ENCODE assay signal across 19 cellular contexts in the genomic region with DNA sequence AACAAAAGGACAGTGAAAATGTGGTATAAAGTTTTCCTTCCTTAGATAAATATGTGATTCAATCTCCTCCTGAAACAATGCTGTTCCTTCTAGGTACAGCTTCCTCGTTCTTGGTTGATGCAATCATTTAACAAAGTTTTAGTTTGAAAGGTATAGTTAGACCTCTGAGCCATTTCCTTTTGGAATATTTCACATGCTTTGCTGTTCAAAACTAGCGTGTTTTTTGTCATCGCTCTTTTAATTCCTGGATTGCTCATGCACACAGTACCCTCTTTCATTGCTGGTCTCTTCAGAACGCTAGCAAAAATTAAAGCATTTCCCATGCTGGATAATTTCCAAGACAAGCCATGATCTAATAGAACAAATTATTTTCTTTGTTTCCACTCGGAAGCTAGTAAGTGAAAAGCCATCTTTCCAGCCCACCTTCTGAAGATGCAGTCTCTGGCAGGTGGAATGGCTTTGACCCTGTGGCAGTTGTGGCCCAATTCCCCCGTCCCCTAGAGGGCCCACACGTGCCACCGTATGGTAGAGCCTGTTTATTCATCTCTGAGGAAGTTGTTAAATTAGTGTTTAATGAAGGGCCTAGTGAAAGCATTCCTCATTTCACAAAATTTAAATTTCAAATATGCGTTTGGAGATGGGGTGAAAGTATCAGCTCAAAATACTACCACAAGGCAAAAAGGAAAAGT.
DNase-seq lines count a peak whose midpoint lies in the region; ATAC-seq and TF ChIP-seq lines count a peak whose summit lies in the region.
"Had no signal": no experiment of that assay in that cellular context is flagged by ENCODE, and none has a peak within 500 bp of the region (broad histone marks: within the 10 kb centered on the region; RNA-seq: fewer than 3 reads in every experiment).

No MANE protein-coding gene starts in this region.

- 0 out of 2 replicates have a peak, but pooled peaks cover 10% of the 10 kb centered on the region for H3K9me2 ChIP-seq in GM23338 (ENCODE audit: insufficient read depth)

- no peaks in the 10 kb centered on the region for H3K9me3 ChIP-seq in Panc1 (ENCODE audit: control insufficient read depth, insufficient read depth, low read depth, low read length)
- H3K9me3 ChIP-seq: sigmoid colon, uterus had no signal

- no CpG with 5 or more reads among the region's 9 CpGs for WGBS in mesendoderm (ENCODE audit: extremely low coverage, insufficient coverage, low lambda C conversion rate)

- H4K8ac ChIP-seq in mesendoderm (ENCODE audit: low read depth, low read length), result no peak overlapping the region

- H3K79me2 ChIP-seq in GM23338 (replicated peaks; ENCODE audit: insufficient read depth) (no peaks in the 10 kb centered on the region), mesendoderm (ENCODE audit: control insufficient read depth, insufficient read depth, low read length) (no peaks in the 10 kb centered on the region)

- H3K23ac ChIP-seq in mesendoderm (ENCODE audit: low read length), result no peak overlapping the region

- no peak overlapping the region for H2BK5ac ChIP-seq in mesendoderm (ENCODE audit: low read length)

- no peaks in the 10 kb centered on the region for H3K36me3 ChIP-seq in GM23338 (ENCODE audit: insufficient read depth)
- H3K36me3 ChIP-seq in Panc1 (ENCODE audit: control insufficient read depth, insufficient read depth, low read length), result no peaks in the 10 kb centered on the region
- no peaks in the 10 kb centered on the region for H3K36me3 ChIP-seq in mesendoderm (ENCODE audit: control insufficient read depth, insufficient read depth, low read length)
- H3K36me3 ChIP-seq in H7 (replicated peaks; ENCODE audit: control insufficient read depth, insufficient read depth, low read length), result no peaks in the 10 kb centered on the region; the same call in 1 of the 2 replicates
- H3K36me3 ChIP-seq: sigmoid colon, uterus had no signal

- no peak overlapping the region for H3K18ac ChIP-seq in mesendoderm (ENCODE audit: low read length)

- H3K4me2 ChIP-seq in GM23338 (no peak overlapping the region), mesendoderm (ENCODE audit: low read length) (no peak overlapping the region)

- no peak overlapping the region for H3K27ac ChIP-seq in GM23338 (ENCODE audit: low read depth)
- no peak overlapping the region for H3K27ac ChIP-seq in Panc1 (ENCODE audit: low read length)
- H3K27ac ChIP-seq in mesendoderm (ENCODE audit: low read depth, low read length), result no peak overlapping the region
- H3K27ac ChIP-seq: sigmoid colon, SK-N-MC, uterus had no signal

- H4K20me1 ChIP-seq in GM23338 (replicated peaks; ENCODE audit: insufficient read depth), result no peaks in the 10 kb centered on the region

- no peaks in the 10 kb centered on the region for H3F3A ChIP-seq in GM23338 (replicated peaks; ENCODE audit: low read depth)

- H3K4me3 Mint-ChIP-seq in GM23338, result no peak overlapping the region
- H3K4me3 Mint-ChIP-seq: B cell, brain, nephron progenitor cell had no signal

- no peaks in the 10 kb centered on the region for H3K27me3 ChIP-seq in GM23338 (ENCODE audit: insufficient read depth)
- no peaks in the 10 kb centered on the region for H3K27me3 ChIP-seq in Panc1 (ENCODE audit: control insufficient read depth, insufficient read depth, low read length)
- H3K27me3 ChIP-seq in mesendoderm (ENCODE audit: insufficient read depth, low read length, poor library complexity), result no peaks in the 10 kb centered on the region
- H3K27me3 ChIP-seq in H7 (ENCODE audit: control insufficient read depth, insufficient read depth, low read length), result no peaks in the 10 kb centered on the region
- H3K27me3 ChIP-seq: sigmoid colon, uterus had no signal

- H3K27ac Mint-ChIP-seq in GM23338, result no peak overlapping the region
- H3K27ac Mint-ChIP-seq: B cell, nephron progenitor cell had no signal

- H3K4me1 Mint-ChIP-seq in GM23338, result no peaks in the 10 kb centered on the region
- H3K4me1 Mint-ChIP-seq: B cell, nephron progenitor cell had no signal

- H3K56ac ChIP-seq in mesendoderm (ENCODE audit: low read length), result no peak overlapping the region

- intact Hi-C loops in Panc1 (cut with micrococcal nuclease; ENCODE audit: unreplicated experiment), result no loop called here

- POLR2A ChIA-PET in Panc1 (lab: Charles Lee), result no interaction called here

- H3K4me3 ChIP-seq in GM23338 (no peak overlapping the region), Panc1 (ENCODE audit: low read depth in 2 of 2, low read length in 2 of 2) (no peak overlapping the region), mesendoderm (ENCODE audit: low read length) (no peak overlapping the region), H7 (ENCODE audit: insufficient read depth, low read depth, low read length) (no peak overlapping the region)
- H3K4me3 ChIP-seq: sigmoid colon, SK-N-MC, uterus had no signal

- in situ Hi-C loops in Panc1 (cut with HindIII; ENCODE audit: low pct_unique_long_range_greater_than_20kb, low sequenced_read_pairs), result no loop called here

- H2AFZ ChIP-seq in GM23338, result no peak overlapping the region

- no peak overlapping the region for H3K4ac ChIP-seq in mesendoderm (ENCODE audit: low read depth, low read length)

- peak; percentile 59 to 81 for TF ChIP-seq CTCF in GM23338 (conservative IDR thresholded peaks at IDR 0.05; ENCODE audit: low read depth in 2 of 2)
- TF ChIP-seq CTCF in Panc1 (IDR thresholded peaks at IDR 0.05), result 0 out of 2 replicates have a peak, but pooled peaks have one; percentile 8

- CTCF ChIA-PET in Panc1 (lab: Charles Lee), result no interaction called here

- no peaks in the 10 kb centered on the region for H3K27me3 Mint-ChIP-seq in GM23338 (ENCODE audit: insufficient read depth, low read depth, poor library complexity)
- H3K27me3 Mint-ChIP-seq: B cell had no signal

- ATAC-seq in GM23338 (peak; percentile 64), Panc1 (no peak), HG03159 (IDR thresholded peaks at IDR 0.05; ENCODE audit: unreplicated experiment) (no peak), GM18858 (IDR thresholded peaks at IDR 0.05; ENCODE audit: unreplicated experiment) (no peak)

- no peaks in the 10 kb centered on the region for H3K79me1 ChIP-seq in mesendoderm (ENCODE audit: low read length)

- peaks cover 26% of the 10 kb centered on the region for H3K9me3 Mint-ChIP-seq in GM23338

- H3K9ac ChIP-seq in mesendoderm (ENCODE audit: low read length), result no peak overlapping the region

- H2AK5ac ChIP-seq in mesendoderm (ENCODE audit: low read length), result no peak overlapping the region

- H2BK15ac ChIP-seq in mesendoderm (replicated peaks; ENCODE audit: low read depth), result no peak overlapping the region

- H3K36me3 Mint-ChIP-seq in GM23338 (ENCODE audit: low read depth), result peaks cover 22% of the 10 kb centered on the region
- H3K36me3 Mint-ChIP-seq: brain had no signal

- H4K5ac ChIP-seq in mesendoderm (ENCODE audit: low read length), result no peak overlapping the region

- no peak overlapping the region for H2BK120ac ChIP-seq in mesendoderm (ENCODE audit: low read depth, low read length)

- DNase-seq in GM23338 (ENCODE audit: low spot score) (peak; percentile 28), Panc1 (ENCODE audit: low read depth, low spot score) (no peak), dermis microvascular lymphatic vessel endothelial cell (ENCODE audit: low read depth in 2 of 2) (peak; percentile 32 to 75), mesendoderm (peak; percentile 18), C1 segment of cervical spinal cord (lab: John Stamatoyannopoulos, UW) (no peak), H7 (no peak)
- DNase-seq: activated CD8-positive, alpha-beta memory T cell treated with anti-CD3 and anti-CD28 coated beads for 24 hours; activated gamma-delta T cell treated with Interleukin-2 at 50 U/mL for 16 hours; GOT3; Kasumi-1; nephron progenitor cell; sigmoid colon; stimulated activated naive CD4-positive, alpha-beta T cell treated with Interleukin-2 at 50 U/mL for 16 hours; uterus had no signal

- H3K4me1 ChIP-seq in GM23338 (ENCODE audit: insufficient read depth) (no peaks in the 10 kb centered on the region), Panc1 (ENCODE audit: control insufficient read depth, insufficient read depth, low read length) (no peaks in the 10 kb centered on the region), mesendoderm (ENCODE audit: control insufficient read depth, low read depth, low read length) (no peaks in the 10 kb centered on the region)
- H3K4me1 ChIP-seq: sigmoid colon, uterus had no signal

- no TSS peak for BruUV-seq in Panc1 (replicated peaks; lab: Mats Ljungman, UMichigan)

TF ChIP-seq in GM23338, 12 proteins besides CTCF, POLR2A, EP300 and RAD21 (continues in another document):
- TF ChIP-seq, protein P1, sequence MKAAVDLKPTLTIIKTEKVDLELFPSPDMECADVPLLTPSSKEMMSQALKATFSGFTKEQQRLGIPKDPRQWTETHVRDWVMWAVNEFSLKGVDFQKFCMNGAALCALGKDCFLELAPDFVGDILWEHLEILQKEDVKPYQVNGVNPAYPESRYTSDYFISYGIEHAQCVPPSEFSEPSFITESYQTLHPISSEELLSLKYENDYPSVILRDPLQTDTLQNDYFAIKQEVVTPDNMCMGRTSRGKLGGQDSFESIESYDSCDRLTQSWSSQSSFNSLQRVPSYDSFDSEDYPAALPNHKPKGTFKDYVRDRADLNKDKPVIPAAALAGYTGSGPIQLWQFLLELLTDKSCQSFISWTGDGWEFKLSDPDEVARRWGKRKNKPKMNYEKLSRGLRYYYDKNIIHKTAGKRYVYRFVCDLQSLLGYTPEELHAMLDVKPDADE (IDR thresholded peaks at IDR 0.05), result no peak
- TF ChIP-seq NANOG (IDR thresholded peaks at IDR 0.05; ENCODE audit: borderline replicate concordance) (no peak), EZH2phosphoT487 (IDR thresholded peaks at IDR 0.05; ENCODE audit: unreplicated experiment) (no peak), POLR2AphosphoS5 (IDR thresholded peaks at IDR 0.05; ENCODE audit: low read depth) (no peak), CREB1 (CRISPR knock-in tag; IDR thresholded peaks at IDR 0.05; ENCODE audit: low read depth) (no peak)

Comparison
In these comparisons a context has a peak if more than half of its experiments do, and no peak if none do; other contexts are left out.
1. DNase-seq: peak in GM23338 (single experiment), dermis microvascular lymphatic vessel endothelial cell (2 of 2) and mesendoderm (single experiment); none in Panc1 (single experiment), C1 segment of cervical spinal cord (0 of 14) and H7 (single experiment).